ENCODE assay signal across 26 cellular contexts in genomic region chr7:101993311-101993710, GRCh38.
DNase-seq lines count a peak whose midpoint lies in the region; ATAC-seq, FAIRE-seq and TF ChIP-seq lines count a peak whose summit lies in the region.
"Had no signal": no experiment of that assay in that cellular context is flagged by ENCODE, and none has a peak within 500 bp of the region (broad histone marks: within the 10 kb centered on the region; RNA-seq: fewer than 3 reads in every experiment).

No MANE protein-coding gene starts in this region.

- H3K79me2 ChIP-seq in DOHH2 (ENCODE audit: control insufficient read depth, low read length), result peaks cover 70% of the 10 kb centered on the region

- POLR2A ChIA-PET in activated B cell treated with CpG ODN at 0.5 μM for 24 hours (lab: Charles Lee), result interaction anchor here (0.6 kb wide), 1 partner anchor 95 kb away, joined by 11 read pairs; no protein-coding TSS in a partner anchor

- no peak for ATAC-seq in activated B cell treated with CpG ODN at 0.5 μM for 24 hours (ENCODE audit: low read depth)
- ATAC-seq: Panc1 had no signal

- H3K9ac ChIP-seq in BLaER1 treated with 17β-estradiol and CSF1 and Interleukin-3, amounts not matched to agents 10 nM and 100 nM, result peak overlapping the region in 8 of 11 experiments; percentile 7 to 71 (median 33); a peak in 12 of 22 replicates

- FAIRE-seq in H54 (lab: Jason Lieb, UNC), result no peak
- FAIRE-seq: G401.6 had no signal

- H3K4me3 Mint-ChIP-seq in activated B cell treated with CpG ODN at 0.5 μM for 24 hours, result no peak overlapping the region
- H3K4me3 Mint-ChIP-seq: CD14-positive monocyte; CD8-positive, alpha-beta memory T cell; T-helper 2 cell treated with Interferon-gamma antibody and Interleukin-4, amounts not matched to agents 5 μg/mL and 100 μg/mL, for 36 hours had no signal

- peak overlapping the region; percentile 25 to 94 (median 82); a peak in 21 of 22 replicates for H3K4me2 ChIP-seq in BLaER1 treated with 17β-estradiol and CSF1 and Interleukin-3, amounts not matched to agents 10 nM and 100 nM
- peak overlapping the region; percentile 66 for H3K4me2 ChIP-seq in DOHH2 (ENCODE audit: low read length)

- no peaks in the 10 kb centered on the region for H3K36me3 Mint-ChIP-seq in activated B cell treated with CpG ODN at 0.5 μM for 24 hours (ENCODE audit: low read depth)

- peak overlapping the region in 9 of 11 experiments; percentile 11 to 90 (median 71); a peak in 16 of 22 replicates for H3K27ac ChIP-seq in BLaER1 treated with 17β-estradiol and CSF1 and Interleukin-3, amounts not matched to agents 10 nM and 100 nM
- peak overlapping the region; percentile 91 for H3K27ac ChIP-seq in DOHH2 (ENCODE audit: low read depth, low read length)
- H3K27ac ChIP-seq: RWPE1 had no signal

- intact Hi-C loops in activated B cell treated with CpG ODN at 0.5 μM for 24 hours (cut with micrococcal nuclease), result loop anchor here (10.0 kb wide), 1 partner anchor 109 kb away; no protein-coding TSS in a partner anchor

- peaks cover 73% of the 10 kb centered on the region for H3K4me1 Mint-ChIP-seq in activated B cell treated with CpG ODN at 0.5 μM for 24 hours

- H3K4me3 ChIP-seq in BLaER1 treated with 17β-estradiol and CSF1 and Interleukin-3, amounts not matched to agents 10 nM and 100 nM, result peak overlapping the region in 1 of 10 experiments; percentile 24; a peak in 2 of 20 replicates
- H3K4me3 ChIP-seq in DOHH2 (ENCODE audit: low read length), result peak overlapping the region; percentile 70

- no peak for TF ChIP-seq POLR2A in H54 (IDR thresholded peaks at IDR 0.05; ENCODE audit: low read depth, low read length)

- peaks cover 36% of the 10 kb centered on the region for H3F3A ChIP-seq in DOHH2 (ENCODE audit: control insufficient read depth, insufficient read depth)

- H3K27me3 Mint-ChIP-seq in activated B cell treated with CpG ODN at 0.5 μM for 24 hours, result no peaks in the 10 kb centered on the region
- H3K27me3 Mint-ChIP-seq: CD8-positive, alpha-beta memory T cell had no signal

- no peaks in the 10 kb centered on the region for H3K9me3 ChIP-seq in BLaER1 treated with 17β-estradiol and CSF1 and Interleukin-3, amounts not matched to agents 10 nM and 100 nM (replicated peaks in 1 of 11)
- no peaks in the 10 kb centered on the region for H3K9me3 ChIP-seq in DOHH2 (ENCODE audit: control insufficient read depth, insufficient read depth, low read length)

- H3K36me3 ChIP-seq in BLaER1 treated with 17β-estradiol and CSF1 and Interleukin-3, amounts not matched to agents 10 nM and 100 nM, result peaks cover 0 to 12% (median 0%) of the 10 kb centered on the region in 11 experiments; a peak in 3 of 22 replicates
- H3K36me3 ChIP-seq in DOHH2 (ENCODE audit: control insufficient read depth, low read length), result peaks cover 40% of the 10 kb centered on the region

- no peaks in the 10 kb centered on the region for H3K9me2 ChIP-seq in DOHH2 (replicated peaks; ENCODE audit: control insufficient read depth, low read length)

- H3K4me1 ChIP-seq in BLaER1 treated with 17β-estradiol and CSF1 and Interleukin-3, amounts not matched to agents 10 nM and 100 nM, result peaks cover 90 to 100% (median 99%) of the 10 kb centered on the region in 10 experiments
- peaks cover 98% of the 10 kb centered on the region for H3K4me1 ChIP-seq in DOHH2 (ENCODE audit: control insufficient read depth, low read length)

- TF ChIP-seq CTCF in DOHH2 (IDR thresholded peaks at IDR 0.05; ENCODE audit: low read depth, low read length, poor library complexity, severe bottlenecking) (no peak), activated B cell treated with CpG ODN at 0.5 μM for 24 hours (IDR thresholded peaks at IDR 0.05) (no peak)

- H3K27ac Mint-ChIP-seq in activated B cell treated with CpG ODN at 0.5 μM for 24 hours, result peak overlapping the region; percentile 8
- H3K27ac Mint-ChIP-seq: T-helper 2 cell treated with Interferon-gamma antibody and Interleukin-4, amounts not matched to agents 5 μg/mL and 100 μg/mL, for 36 hours had no signal

- no peaks in the 10 kb centered on the region for H3K27me3 ChIP-seq in BLaER1 treated with 17β-estradiol and CSF1 and Interleukin-3, amounts not matched to agents 10 nM and 100 nM
- H3K27me3 ChIP-seq in DOHH2 (ENCODE audit: control insufficient read depth, low read length), result no peaks in the 10 kb centered on the region

- CTCF ChIA-PET in activated B cell treated with CpG ODN at 0.5 μM for 24 hours (lab: Charles Lee), result no interaction called here

- H4K20me1 ChIP-seq in BLaER1 treated with 17β-estradiol and CSF1 and Interleukin-3, amounts not matched to agents 10 nM and 100 nM, result peaks cover 0 to 95% (median 60%) of the 10 kb centered on the region in 11 experiments; a peak in 21 of 22 replicates
- H4K20me1 ChIP-seq in DOHH2 (ENCODE audit: control insufficient read depth, insufficient read depth, low read depth, low read length), result 0 out of 2 replicates have a peak, but pooled peaks cover 2% of the 10 kb centered on the region

- DNase-seq in NCI-H345 (lab: John Stamatoyannopoulos, UW) (peak; percentile 47), activated B cell treated with CpG ODN at 0.5 μM for 24 hours (no peak), H54 (ENCODE audit: insufficient read length, low spot score) (no peak), activated gamma-delta T cell treated with Interleukin-2 at 50 U/mL for 16 hours (no peak), NCI-H187 (lab: John Stamatoyannopoulos, UW) (no peak)
- DNase-seq: CD8-positive, alpha-beta memory T cell; DMS 273 treated with DMSO at 0.1 percent for 48 hours; GOT3; HCEC 1CT; KBM-7; MM.1S; NCI-H146; NCI-H2029; NCI-H446 treated with DMSO at 0.1 percent for 48 hours; NCI-H526; NCI-H82; NK-92 treated with Interleukin-12 subunit alpha and Interleukin-12 subunit beta, amount 100 ng/mL, for 24 hours; SHP77; T-helper 1 cell had no signal

- no peaks in the 10 kb centered on the region for H3K9me3 Mint-ChIP-seq in activated B cell treated with CpG ODN at 0.5 μM for 24 hours
- H3K9me3 Mint-ChIP-seq: T-helper 2 cell treated with Interferon-gamma antibody and Interleukin-4, amounts not matched to agents 5 μg/mL and 100 μg/mL, for 36 hours had no signal
